12 cellular contexts compared by ENCODE assay signal in the genomic region with DNA sequence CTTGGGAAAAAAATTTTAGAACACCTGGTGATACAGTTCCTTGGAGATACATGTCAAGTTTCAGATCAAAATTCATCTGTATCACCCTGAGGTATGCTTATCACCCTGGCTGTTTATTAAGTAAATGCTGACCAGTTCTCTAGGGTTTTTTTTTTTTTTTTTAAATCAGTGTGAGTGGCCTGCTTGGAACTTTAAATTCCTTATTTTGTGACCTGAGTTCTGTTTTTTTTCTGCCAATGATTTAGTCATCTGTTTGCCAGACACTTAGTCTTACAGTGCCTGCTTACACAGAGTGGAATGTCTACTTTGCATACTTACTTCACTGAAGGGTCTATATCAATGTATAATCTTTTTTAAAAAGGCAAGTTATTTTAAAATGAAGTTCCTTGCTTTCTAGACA. TPM values are rescaled to one million over a fixed set of nuclear protein-coding genes. Genes with fewer than 3 reads are reported as not detected.
DNase-seq lines count a peak whose midpoint lies in the region; ATAC-seq and TF ChIP-seq lines count a peak whose summit lies in the region.
"Had no signal": no experiment of that assay in that cellular context is flagged by ENCODE, and none has a peak within 500 bp of the region (broad histone marks: within the 10 kb centered on the region; RNA-seq: fewer than 3 reads in every experiment).

No MANE protein-coding gene starts in this region.

- H3K9me3 ChIP-seq in right cardiac atrium (ENCODE audit: control insufficient read depth, low read length) (no peaks in the 10 kb centered on the region), upper lobe of left lung (no peaks in the 10 kb centered on the region)

- TF ChIP-seq CTCF in upper lobe of left lung (IDR thresholded peaks at IDR 0.05) = no peak

- peak overlapping the region; percentile 82 for H3K4me3 Mint-ChIP-seq in activated T-helper 17 cell treated with anti-CD3 and anti-CD28 coated beads, Interleukin-2, amount 50 U/mL, for 72 hours
- H3K4me3 Mint-ChIP-seq in memory B cell = peak overlapping the region; percentile 88

- ATAC-seq in right cardiac atrium (no peak), left cardiac atrium (no peak), memory B cell (ENCODE audit: low read depth) (no peak), upper lobe of left lung (ENCODE audit: low FRiP score in 2 of 2) (peak; percentile 43 to 79), GM19395 (IDR thresholded peaks at IDR 0.05; ENCODE audit: unreplicated experiment) (no peak), GM19328 (IDR thresholded peaks at IDR 0.05; ENCODE audit: unreplicated experiment) (no peak)
- ATAC-seq in activated T-helper 17 cell treated with anti-CD3 and anti-CD28 coated beads, Interleukin-2, amount 50 U/mL, for 72 hours (replicated peaks) = no peak

- H3K27ac Mint-ChIP-seq in activated T-helper 17 cell treated with anti-CD3 and anti-CD28 coated beads, Interleukin-2, amount 50 U/mL, for 72 hours = no peak overlapping the region
- peak overlapping the region; percentile 79 for H3K27ac Mint-ChIP-seq in memory B cell
- H3K27ac Mint-ChIP-seq: CD14-positive monocyte had no signal

- DNase-seq in right cardiac atrium = no peak
- no peak for DNase-seq in left cardiac atrium
- DNase-seq in memory B cell (ENCODE audit: low spot score in 2 of 2) = no peak
- DNase-seq in upper lobe of left lung = no peak
- no peak for DNase-seq in activated effector memory CD4-positive, alpha-beta T cell treated with anti-CD3 and anti-CD28 coated beads, Interleukin-2, amount 50 U/mL, for 16 hours
- DNase-seq: H7, NCI-H226 had no signal

- no peak overlapping the region for H3K27ac ChIP-seq in right cardiac atrium (ENCODE audit: low read length)
- peak overlapping the region in 3 of 4 donors; percentile 77 to 83 (median 78) for H3K27ac ChIP-seq in upper lobe of left lung

- H3K4me1 Mint-ChIP-seq in activated T-helper 17 cell treated with anti-CD3 and anti-CD28 coated beads, Interleukin-2, amount 50 U/mL, for 72 hours = peaks cover 11% of the 10 kb centered on the region
- H3K4me1 Mint-ChIP-seq in memory B cell = peaks cover 41% of the 10 kb centered on the region

- TF ChIP-seq POLR2A in upper lobe of left lung (IDR thresholded peaks at IDR 0.05) = no peak

- intact Hi-C loops in right cardiac atrium (cut with DNase I) = no loop called here
- intact Hi-C loops in left cardiac atrium (cut with DNase I) = no loop called here

- H3K27me3 ChIP-seq in right cardiac atrium (ENCODE audit: control insufficient read depth, insufficient read depth) (no peaks in the 10 kb centered on the region), upper lobe of left lung (no peaks in the 10 kb centered on the region)

- H3K36me3 Mint-ChIP-seq in activated T-helper 17 cell treated with anti-CD3 and anti-CD28 coated beads, Interleukin-2, amount 50 U/mL, for 72 hours (ENCODE audit: low read depth) = no peaks in the 10 kb centered on the region
- H3K36me3 Mint-ChIP-seq in memory B cell = peaks cover 11% of the 10 kb centered on the region

- H3K27me3 Mint-ChIP-seq in activated T-helper 17 cell treated with anti-CD3 and anti-CD28 coated beads, Interleukin-2, amount 50 U/mL, for 72 hours = peaks cover 27% of the 10 kb centered on the region
- H3K27me3 Mint-ChIP-seq in memory B cell = no peaks in the 10 kb centered on the region

- no peaks in the 10 kb centered on the region for H3K9me3 Mint-ChIP-seq in activated T-helper 17 cell treated with anti-CD3 and anti-CD28 coated beads, Interleukin-2, amount 50 U/mL, for 72 hours
- H3K9me3 Mint-ChIP-seq in memory B cell = peaks cover 1% of the 10 kb centered on the region

- H3K36me3 ChIP-seq in upper lobe of left lung = no peaks in the 10 kb centered on the region

- TF ChIP-seq EP300 in upper lobe of left lung (IDR thresholded peaks at IDR 0.05) = peak in 1 of 4 donors; percentile 22

- H3K4me1 ChIP-seq in right cardiac atrium (ENCODE audit: control insufficient read depth, insufficient read depth, low read length) = no peaks in the 10 kb centered on the region
- peaks cover 0 to 23% (median 4%) of the 10 kb centered on the region in 4 donors for H3K4me1 ChIP-seq in upper lobe of left lung

- H3K4me3 ChIP-seq in right cardiac atrium (ENCODE audit: low read length) (peak overlapping the region; percentile 84), upper lobe of left lung (peak overlapping the region in 3 of 4 donors; percentile 61 to 87 (median 80))

RNA-seq across cellular contexts. Expression of a gene that starts 1.8 kb away (rescaled TPM):
- 10 to 100 TPM in 2 of 4 donors, 1 to 10 TPM in 2; 6.9 to 15.2 (median 10.4) TPM for total RNA-seq in right cardiac atrium
- polyA plus RNA-seq in right cardiac atrium = 16.1 TPM
- 10 to 100 TPM; 19.6 to 20.1 TPM for total RNA-seq in left cardiac atrium
- total RNA-seq in activated T-helper 17 cell treated with anti-CD3 and anti-CD28 coated beads, Interleukin-2, amount 50 U/mL, for 72 hours = 1 to 10 TPM; 1.1 to 2.5 TPM
- 100 to 1,000 TPM in 4 of 6 donors, 10 to 100 TPM in 2; 16.8 to 178 (median 139) TPM for total RNA-seq in upper lobe of left lung

RNA-seq across cellular contexts. Expression of a gene that starts 49.4 kb away (rescaled TPM):
- not detected for total RNA-seq in right cardiac atrium
- polyA plus RNA-seq in right cardiac atrium = 0.16 TPM
- total RNA-seq in left cardiac atrium = not detected
- not detected for total RNA-seq in activated T-helper 17 cell treated with anti-CD3 and anti-CD28 coated beads, Interleukin-2, amount 50 U/mL, for 72 hours
- total RNA-seq in upper lobe of left lung = 100 to 1,000 TPM in 1 of 6 donors, 10 to 100 TPM in 4, 1 to 10 TPM in 1; 6.3 to 126 (median 44.8) TPM
- total RNA-seq: H7; T-helper 2 cell treated with Interferon-gamma antibody and Interleukin-4, amounts not matched to agents 100 ng/mL and 5 ng/mL, for 36 hours had no signal
- polyA plus RNA-seq: CD14-positive monocyte had no signal

Comparison
In these comparisons a context has a peak if more than half of its experiments do, and no peak if none do; other contexts are left out.
1. ATAC-seq: peak in upper lobe of left lung (2 of 2); none in right cardiac atrium (0 of 2), left cardiac atrium (0 of 2), activated T-helper 17 cell treated with anti-CD3 and anti-CD28 coated beads, Interleukin-2, amount 50 U/mL, for 72 hours (single experiment), memory B cell (single experiment), GM19395 (single experiment) and GM19328 (single experiment).
2. RNA of a gene that starts 49.4 kb away (total RNA-seq): 6.3 to 126 TPM in upper lobe of left lung; not detected in right cardiac atrium, not detected in left cardiac atrium and not detected in activated T-helper 17 cell treated with anti-CD3 and anti-CD28 coated beads, Interleukin-2, amount 50 U/mL, for 72 hours; every median in the first group is over 4 times any median in the second.